In genomic region chr16:49014300-49015188, GRCh38 we compare ENCODE assay signal across 2 cellular contexts.
TF ChIP-seq lines count a peak whose summit lies in the region.

No MANE protein-coding gene starts in this region.

TF ChIP-seq in HepG2, 621 proteins besides CTCF, POLR2A, EP300 and RAD21:
- TF ChIP-seq MNT (IDR thresholded peaks at IDR 0.05) (peak; percentile 93), ZNF225 (CRISPR knock-in tag; IDR thresholded peaks at IDR 0.05) (no peak)

TF ChIP-seq in H1, 55 proteins besides CTCF, POLR2A, EP300 and RAD21:
- TF ChIP-seq RNF2 (IDR thresholded peaks at IDR 0.05; ENCODE audit: borderline replicate concordance, low read depth, low read length, missing control alignments, poor library complexity, severe bottlenecking) (no peak), YY1 (IDR thresholded peaks at IDR 0.05; ENCODE audit: low read depth, low read length) (no peak), GTF2F1 (IDR thresholded peaks at IDR 0.05; ENCODE audit: borderline replicate concordance, low read depth, low read length) (no peak), RFX5 (IDR thresholded peaks at IDR 0.05; ENCODE audit: borderline replicate concordance, low read depth, low read length) (no peak), CEBPB (IDR thresholded peaks at IDR 0.05; ENCODE audit: low read depth, low read length) (no peak), MAFK (IDR thresholded peaks at IDR 0.05; ENCODE audit: low read depth, low read length) (no peak), PHF8 (conservative IDR thresholded peaks at IDR 0.05; ENCODE audit: low read depth, low read length) (no peak), BRCA1 (IDR thresholded peaks at IDR 0.05; ENCODE audit: low read depth, low read length) (no peak), KDM4A (IDR thresholded peaks at IDR 0.05; ENCODE audit: low read depth, low read length, severe bottlenecking) (no peak), SP4 (IDR thresholded peaks at IDR 0.05; ENCODE audit: low read length) (no peak), CBX8 (IDR thresholded peaks at IDR 0.05; ENCODE audit: borderline replicate concordance, low read depth, low read length) (no peak), SUZ12 (IDR thresholded peaks at IDR 0.05; ENCODE audit: low read length) (no peak)
